Comparison of ENCODE assay signal across 11 cellular contexts in the genomic region with DNA sequence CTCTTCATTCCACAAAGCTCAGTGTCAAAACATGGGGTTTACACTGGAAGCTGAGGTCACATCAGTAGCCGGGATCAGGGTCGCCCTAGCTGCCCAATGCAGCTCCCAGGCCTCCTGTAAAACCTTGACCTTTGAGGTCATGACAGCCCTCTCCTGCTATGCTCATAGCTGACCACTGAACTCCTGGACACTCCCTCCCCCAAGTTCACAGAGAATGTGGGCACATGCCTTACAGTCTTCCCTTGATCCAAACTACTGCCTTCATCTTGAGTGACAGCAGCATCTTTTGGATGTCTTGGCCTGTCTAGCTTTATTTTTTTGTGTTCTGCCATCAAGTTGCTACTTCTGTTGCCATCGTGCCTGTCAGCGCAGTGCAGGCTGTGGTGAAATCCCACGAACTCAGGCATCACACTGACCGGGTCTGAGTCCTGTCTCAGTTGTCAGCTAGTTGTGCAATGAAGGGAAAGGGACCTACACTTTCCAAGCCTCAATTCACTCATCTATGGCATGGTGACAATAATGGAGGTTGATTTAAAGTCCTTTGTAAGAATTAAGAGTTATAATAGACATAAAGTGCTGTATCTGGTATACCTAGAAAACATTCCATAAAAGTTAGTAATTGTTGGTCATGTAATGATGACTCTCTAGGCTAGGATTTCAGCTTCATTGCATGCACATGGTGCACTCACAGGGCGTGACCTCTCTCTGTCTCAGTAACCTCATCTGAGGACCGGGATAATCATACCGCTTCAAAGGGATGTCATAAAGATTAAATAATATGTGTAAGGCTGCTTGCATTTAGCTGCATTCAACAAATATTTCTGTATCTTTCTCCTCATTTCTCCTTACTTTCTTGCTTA. TPM values are rescaled to one million over a fixed set of nuclear protein-coding genes. Genes with fewer than 3 reads are reported as not detected.
DNase-seq lines count a peak whose midpoint lies in the region; ATAC-seq and TF ChIP-seq lines count a peak whose summit lies in the region.
"Had no signal": no experiment of that assay in that cellular context is flagged by ENCODE, and none has a peak within 500 bp of the region (broad histone marks: within the 10 kb centered on the region; RNA-seq: fewer than 3 reads in every experiment).

No MANE protein-coding gene starts in this region.

- intact Hi-C loops in tibial artery (cut with DNase I; ENCODE audit: low total_unique reads), result no loop called here

- no peaks in the 10 kb centered on the region for H3K36me3 Mint-ChIP-seq in chondrocyte (ENCODE audit: low read depth)

- no peak for TF ChIP-seq CTCF in chondrocyte (IDR thresholded peaks at IDR 0.05)
- TF ChIP-seq CTCF in omental fat pad (IDR thresholded peaks at IDR 0.05), result no peak
- TF ChIP-seq CTCF in tibial artery (IDR thresholded peaks at IDR 0.05), result no peak

- no peak overlapping the region for H3K4me3 Mint-ChIP-seq in chondrocyte (ENCODE audit: unreplicated experiment)
- H3K4me3 Mint-ChIP-seq: nephron had no signal

- ATAC-seq in omental fat pad (ENCODE audit: low FRiP score), result peak; percentile 15
- ATAC-seq: Right ventricle myocardium inferior had no signal

- H3K9me3 ChIP-seq in tibial artery, result no peaks in the 10 kb centered on the region

- H3K9me3 Mint-ChIP-seq in chondrocyte (ENCODE audit: low read depth), result no peaks in the 10 kb centered on the region
- H3K9me3 Mint-ChIP-seq: nephron had no signal

- H3K4me1 Mint-ChIP-seq in chondrocyte (ENCODE audit: low read depth), result peaks cover 19% of the 10 kb centered on the region

- peak overlapping the region; percentile 68 for H3K27ac Mint-ChIP-seq in chondrocyte (ENCODE audit: unreplicated experiment)

- no peaks in the 10 kb centered on the region for H3K4me1 ChIP-seq in tibial artery

- no peaks in the 10 kb centered on the region for H3K27me3 ChIP-seq in tibial artery

- no peaks in the 10 kb centered on the region for H3K36me3 ChIP-seq in tibial artery

- DNase-seq in EL (peak; percentile 92), NAMALWA (ENCODE audit: low spot score) (peak; percentile 26), chondrocyte (ENCODE audit: low spot score) (no peak), omental fat pad (ENCODE audit: low spot score) (no peak), tibial artery (no peak), pons (ENCODE audit: low spot score) (no peak), NCI-H2171 treated with DMSO at 0.1 percent for 48 hours (lab: John Stamatoyannopoulos, UW) (no peak), NCI-H1048 (lab: John Stamatoyannopoulos, UW) (no peak)
- DNase-seq: hypothalamus had no signal

- no peak overlapping the region for H3K4me3 ChIP-seq in tibial artery

- no peaks in the 10 kb centered on the region for H3K27me3 Mint-ChIP-seq in chondrocyte (ENCODE audit: low read depth)

- no peak overlapping the region for H3K27ac ChIP-seq in tibial artery

RNA-seq across cellular contexts. Expression of a gene that starts 16.5 kb away (rescaled TPM):
- 0.57 to 2.1 TPM (median 1.1 TPM) in 3 replicates for total RNA-seq in chondrocyte
- total RNA-seq in omental fat pad, result 100 to 1,000 TPM in 1 of 4 donors, 10 to 100 TPM in 3; 45.0 to 109 (median 58.8) TPM

Comparison
In these comparisons a context has a peak if more than half of its experiments do, and no peak if none do; other contexts are left out.
1. DNase-seq: peak in EL (single experiment) and NAMALWA (single experiment); none in chondrocyte (single experiment), omental fat pad (single experiment), tibial artery (0 of 2), pons (single experiment), NCI-H2171 treated with DMSO at 0.1 percent for 48 hours (single experiment) and NCI-H1048 (single experiment).
2. RNA of a gene that starts 16.5 kb away (total RNA-seq): 45.0 to 109 TPM in omental fat pad; 0.57 to 2.1 TPM in chondrocyte; every median in the first group is over 10 times any median in the second.